Comparison of ENCODE assay signal across 8 cellular contexts in genomic region chr10:98361131-98361633, GRCh38. TPM values are rescaled to one million over a fixed set of nuclear protein-coding genes. Genes with fewer than 3 reads are reported as not detected.
DNase-seq lines count a peak whose midpoint lies in the region; ATAC-seq and TF ChIP-seq lines count a peak whose summit lies in the region.

No MANE protein-coding gene starts in this region.

- peak; percentile 56 for DNase-seq in CD1c-positive myeloid dendritic cell (ENCODE audit: extremely low spot score)
- peak; percentile 37 for DNase-seq in activated CD4-positive, alpha-beta memory T cell treated with anti-CD3 and anti-CD28 coated beads, Interleukin-2, amount 10 ng/mL, durations not matched to agents 7 days and 5 days
- peak; percentile 100 for DNase-seq in fibroblast of villous mesenchyme (ENCODE audit: low read depth)
- peak; percentile 30 to 95 (median 74) for DNase-seq in posterior cingulate gyrus
- no peak for DNase-seq in NCI-H345 treated with DMSO at 0.1 percent for 48 hours (lab: John Stamatoyannopoulos, UW; ENCODE audit: unreplicated experiment)

- H3K4me1 Mint-ChIP-seq in activated CD4-positive, alpha-beta memory T cell treated with anti-CD3 and anti-CD28 coated beads, Interleukin-2, amount 10 ng/mL, durations not matched to agents 7 days and 5 days: peaks cover 9% of the 10 kb centered on the region

- peak overlapping the region; percentile 41 for H3K4me3 ChIP-seq in fibroblast of villous mesenchyme (ENCODE audit: low read depth, low read length)

- no peak for TF ChIP-seq POLR2A in GM18505 (IDR thresholded peaks at IDR 0.05; ENCODE audit: borderline replicate concordance, extremely low read depth, insufficient read depth, insufficient read length)

- ATAC-seq in GM19351 (IDR thresholded peaks at IDR 0.05; ENCODE audit: unreplicated experiment): peak; percentile 98
- peak; percentile 96 for ATAC-seq in HG03439 (IDR thresholded peaks at IDR 0.05; ENCODE audit: unreplicated experiment)
- no peak for ATAC-seq in GM18505 (IDR thresholded peaks at IDR 0.05; ENCODE audit: unreplicated experiment)

- intact Hi-C loops in posterior cingulate gyrus (cut with DNase I): no loop called here

- peaks cover 2% of the 10 kb centered on the region for H3K9me3 Mint-ChIP-seq in activated CD4-positive, alpha-beta memory T cell treated with anti-CD3 and anti-CD28 coated beads, Interleukin-2, amount 10 ng/mL, durations not matched to agents 7 days and 5 days

- CTCF ChIA-PET in activated CD4-positive, alpha-beta memory T cell treated with anti-CD3 and anti-CD28 coated beads, Interleukin-2, amount 10 ng/mL, durations not matched to agents 7 days and 5 days (lab: Charles Lee): no interaction called here

- H3K27me3 Mint-ChIP-seq in activated CD4-positive, alpha-beta memory T cell treated with anti-CD3 and anti-CD28 coated beads, Interleukin-2, amount 10 ng/mL, durations not matched to agents 7 days and 5 days: peaks cover 15% of the 10 kb centered on the region

- POLR2A ChIA-PET in activated CD4-positive, alpha-beta memory T cell treated with anti-CD3 and anti-CD28 coated beads, Interleukin-2, amount 10 ng/mL, durations not matched to agents 7 days and 5 days (lab: Charles Lee): interaction anchor here (2.4 kb wide), 1 partner anchor 30 kb away, joined by 5 read pairs; no protein-coding TSS in a partner anchor

- H3K36me3 Mint-ChIP-seq in activated CD4-positive, alpha-beta memory T cell treated with anti-CD3 and anti-CD28 coated beads, Interleukin-2, amount 10 ng/mL, durations not matched to agents 7 days and 5 days (ENCODE audit: low read depth): no peaks in the 10 kb centered on the region

- no peak overlapping the region for H3K4me3 Mint-ChIP-seq in activated CD4-positive, alpha-beta memory T cell treated with anti-CD3 and anti-CD28 coated beads, Interleukin-2, amount 10 ng/mL, durations not matched to agents 7 days and 5 days

- no peak for TF ChIP-seq CTCF in fibroblast of villous mesenchyme (IDR thresholded peaks at IDR 0.05; ENCODE audit: insufficient read depth, low read depth, low read length)

- no peak overlapping the region for H3K27ac Mint-ChIP-seq in activated CD4-positive, alpha-beta memory T cell treated with anti-CD3 and anti-CD28 coated beads, Interleukin-2, amount 10 ng/mL, durations not matched to agents 7 days and 5 days

RNA-seq across cellular contexts. Expression of gene PYROXD2, which starts 53.8 kb away (rescaled TPM):
- 10 to 100 TPM; 13.5 to 18.7 TPM for total RNA-seq in activated CD4-positive, alpha-beta memory T cell treated with anti-CD3 and anti-CD28 coated beads, Interleukin-2, amount 10 ng/mL, durations not matched to agents 7 days and 5 days
- 9.0 and 10.8 TPM in 2 replicates for total RNA-seq in fibroblast of villous mesenchyme
